ENCODE assay signal across 8 cellular contexts in genomic region chr2:86368181-86368824, GRCh38. TPM values are rescaled to one million over a fixed set of nuclear protein-coding genes. Genes with fewer than 3 reads are reported as not detected.
DNase-seq lines count a peak whose midpoint lies in the region; ATAC-seq and TF ChIP-seq lines count a peak whose summit lies in the region.

No MANE protein-coding gene starts in this region.

- H3K27ac ChIP-seq in spleen: peak overlapping the region in 1 of 8 donors; percentile 14

- DNase-seq in Caki2 (ENCODE audit: low read depth) (peak; percentile 33), HPDE6-E6E7 (ENCODE audit: extremely low spot score) (peak; percentile 47), SK-MEL-5 (ENCODE audit: low read depth, low spot score) (peak; percentile 63), adipocyte (ENCODE audit: low read depth) (peak; percentile 57), iPS DF 19.7 (ENCODE audit: low read depth, low spot score) (peak; percentile 17), spleen (peak; percentile 78)

- H3K9me3 ChIP-seq in adipocyte (ENCODE audit: control insufficient read depth, low read length) (peaks cover 7% of the 10 kb centered on the region), spleen (peaks cover 0 to 9% (median 6%) of the 10 kb centered on the region in 8 donors)

- no peak for ATAC-seq in GM18505 (IDR thresholded peaks at IDR 0.05; ENCODE audit: unreplicated experiment)
- ATAC-seq in GM21423 (IDR thresholded peaks at IDR 0.05; ENCODE audit: unreplicated experiment): no peak

- H3K4me3 ChIP-seq in adipocyte (ENCODE audit: low read length): peak overlapping the region; percentile 33
- H3K4me3 ChIP-seq in spleen: peak overlapping the region in 3 of 8 donors; percentile 1 to 43 (median 1)

- TF ChIP-seq POLR2A in spleen (IDR thresholded peaks at IDR 0.05) (no peak), GM18505 (IDR thresholded peaks at IDR 0.05; ENCODE audit: borderline replicate concordance, extremely low read depth, insufficient read depth, insufficient read length) (no peak)

- in situ Hi-C loops in Caki2 (cut with HindIII; ENCODE audit: low pct_unique_long_range_greater_than_20kb, low sequenced_read_pairs): no loop called here
- in situ Hi-C loops in SK-MEL-5 (cut with HindIII; ENCODE audit: low pct_unique_long_range_greater_than_20kb, low sequenced_read_pairs): no loop called here

- peak in 8 of 11 experiments; percentile 31 to 63 (median 54) for TF ChIP-seq CTCF in spleen (IDR thresholded peaks at IDR 0.05 in 8 of 11, conservative IDR thresholded peaks at IDR 0.05 in 3 of 11)

- H3K4me1 ChIP-seq in adipocyte (ENCODE audit: control insufficient read depth, insufficient read depth, low read length) (peaks cover 5% of the 10 kb centered on the region), spleen (peaks cover 0 to 38% (median 27%) of the 10 kb centered on the region in 6 donors)

- peaks cover 3% of the 10 kb centered on the region for H3K27me3 ChIP-seq in adipocyte (replicated peaks; ENCODE audit: control insufficient read depth, insufficient read depth, low read length)
- H3K27me3 ChIP-seq in spleen (replicated peaks in 1 of 7): no peaks in the 10 kb centered on the region

- intact Hi-C loops in spleen (cut with DNase I; ENCODE audit: low total_unique reads): no loop called here

- H3K36me3 ChIP-seq in adipocyte (ENCODE audit: control insufficient read depth, insufficient read depth, low read length, severe bottlenecking) (no peaks in the 10 kb centered on the region), spleen (no peaks in the 10 kb centered on the region)

- H3K9ac ChIP-seq in adipocyte (ENCODE audit: low read length): no peak overlapping the region

- WGBS in spleen, 5 donors: 5 to 14% (median 7%) methylated on average over 14 of the region's 14 CpGs

RNA-seq across cellular contexts. Expression of gene REEP1, which starts 30.9 kb away (rescaled TPM):
- 0.12 and 0.20 TPM in 2 replicates for total RNA-seq in Caki2 (2014; rRNA removed; shearing (Covaris generic); ENCODE audit: low replicate concordance)
- 1.0 and 2.0 TPM in 2 replicates for total RNA-seq in SK-MEL-5 (2014; rRNA removed; shearing (Covaris generic))
- polyA plus RNA-seq in SK-MEL-5 (2015; cell fraction: cytosol; rRNA removed): 0.82 and 0.84 TPM in 2 replicates
- 0.41 and 0.94 TPM in 2 replicates for polyA plus RNA-seq in SK-MEL-5 (2015; cell fraction: nucleus; rRNA removed)
- 1 to 10 TPM; 1.9 to 7.6 (median 4.0) TPM for total RNA-seq in spleen
- 1 to 10 TPM in 2 of 3 donors, under 1 TPM in 1; 0.57 to 1.5 (median 1.1) TPM for polyA plus RNA-seq in spleen

Comparison
In these comparisons a context has a peak if more than half of its experiments do, and no peak if none do; other contexts are left out.
1. DNase-seq: peak in every context shown above with its lines; median percentile 78 in spleen; 63 in SK-MEL-5; 57 in adipocyte; 47 in HPDE6-E6E7; 33 in Caki2; 17 in iPS DF 19.7.